ENCODE assay signal across 14 cellular contexts in genomic region chr6:69887026-69887425, GRCh38. TPM values are rescaled to one million over a fixed set of nuclear protein-coding genes. Genes with fewer than 3 reads are reported as not detected.
DNase-seq lines count a peak whose midpoint lies in the region; ATAC-seq and TF ChIP-seq lines count a peak whose summit lies in the region.
"Had no signal": no experiment of that assay in that cellular context is flagged by ENCODE, and none has a peak within 500 bp of the region (broad histone marks: within the 10 kb centered on the region; RNA-seq: fewer than 3 reads in every experiment).

No MANE protein-coding gene starts in this region.

- H3K4me1 ChIP-seq in OCI-LY3 (ENCODE audit: low read length): peaks cover 33% of the 10 kb centered on the region
- H3K4me1 ChIP-seq: uterus had no signal

- no peak overlapping the region for H2AFZ ChIP-seq in OCI-LY3 (ENCODE audit: low read depth, low read length)

- no peaks in the 10 kb centered on the region for H3K79me2 ChIP-seq in OCI-LY3 (ENCODE audit: low read length)

- H3K27me3 Mint-ChIP-seq in activated CD4-positive, alpha-beta T cell treated with anti-CD3 and anti-CD28 coated beads for 36 hours: peaks cover 8% of the 10 kb centered on the region
- H3K27me3 Mint-ChIP-seq in stimulated activated naive B cell treated with anti-CD40 and anti-IgM and Interleukin-4, amounts not matched to agents 10 μg/mL and 1 μg/mL and 100 μg/mL, for 72 hours: no peaks in the 10 kb centered on the region

- H3K27ac Mint-ChIP-seq in activated CD4-positive, alpha-beta T cell treated with anti-CD3 and anti-CD28 coated beads for 36 hours: no peak overlapping the region
- peak overlapping the region; percentile 93 for H3K27ac Mint-ChIP-seq in stimulated activated naive B cell treated with anti-CD40 and anti-IgM and Interleukin-4, amounts not matched to agents 10 μg/mL and 1 μg/mL and 100 μg/mL, for 72 hours

- peaks cover 23% of the 10 kb centered on the region for H3K36me3 ChIP-seq in OCI-LY3 (replicated peaks; ENCODE audit: low read depth, low read length)
- H3K36me3 ChIP-seq: uterus had no signal

- H3K27ac ChIP-seq in OCI-LY3 (ENCODE audit: low read length) (peak overlapping the region; percentile 20; the same call in 1 of the 2 replicates), substantia nigra (ENCODE audit: low read depth, low read length, poor library complexity, severe bottlenecking) (no peak overlapping the region)
- H3K27ac ChIP-seq: uterus had no signal

- no peaks in the 10 kb centered on the region for H3K36me3 Mint-ChIP-seq in activated CD4-positive, alpha-beta T cell treated with anti-CD3 and anti-CD28 coated beads for 36 hours (ENCODE audit: low read depth)
- H3K36me3 Mint-ChIP-seq in stimulated activated naive B cell treated with anti-CD40 and anti-IgM and Interleukin-4, amounts not matched to agents 10 μg/mL and 1 μg/mL and 100 μg/mL, for 72 hours: peaks cover 37 to 66% of the 10 kb centered on the region in 2 donors

- POLR2A ChIA-PET in activated CD4-positive, alpha-beta T cell treated with anti-CD3 and anti-CD28 coated beads for 36 hours (lab: Charles Lee): no interaction called here

- H3K4me2 ChIP-seq in OCI-LY3 (ENCODE audit: low read length): peak overlapping the region; percentile 1; the same call in 1 of the 2 replicates

- H3K27me3 ChIP-seq in OCI-LY3 (ENCODE audit: low read depth, low read length): no peaks in the 10 kb centered on the region
- H3K27me3 ChIP-seq: uterus had no signal

- H3K4me3 Mint-ChIP-seq in activated CD4-positive, alpha-beta T cell treated with anti-CD3 and anti-CD28 coated beads for 36 hours: no peak overlapping the region
- no peak overlapping the region for H3K4me3 Mint-ChIP-seq in stimulated activated naive B cell treated with anti-CD40 and anti-IgM and Interleukin-4, amounts not matched to agents 10 μg/mL and 1 μg/mL and 100 μg/mL, for 72 hours

- no peaks in the 10 kb centered on the region for H3K4me1 Mint-ChIP-seq in activated CD4-positive, alpha-beta T cell treated with anti-CD3 and anti-CD28 coated beads for 36 hours
- H3K4me1 Mint-ChIP-seq in stimulated activated naive B cell treated with anti-CD40 and anti-IgM and Interleukin-4, amounts not matched to agents 10 μg/mL and 1 μg/mL and 100 μg/mL, for 72 hours: peaks cover 25 to 74% of the 10 kb centered on the region in 2 donors

- no peak for DNase-seq in activated CD4-positive, alpha-beta T cell treated with anti-CD3 and anti-CD28 coated beads for 36 hours
- DNase-seq in activated CD4-positive, alpha-beta T cell treated with anti-CD3 and anti-CD28 coated beads for 4 hours: no peak
- DNase-seq in stimulated activated naive B cell treated with anti-CD40 and anti-IgM and Interleukin-4, amounts not matched to agents 10 μg/mL and 1 μg/mL and 100 μg/mL, for 72 hours: no peak
- DNase-seq in Right ventricle myocardium inferior (ENCODE audit: missing footprints) (no peak), GM03348 (ENCODE audit: low spot score) (no peak), substantia nigra (lab: John Stamatoyannopoulos, UW) (no peak)
- DNase-seq: ACHN, DMS153, NCI-H1417, posterior cingulate gyrus, uterus had no signal

- no peaks in the 10 kb centered on the region for H4K20me1 ChIP-seq in OCI-LY3 (ENCODE audit: insufficient read depth, low read length)

- intact Hi-C loops in activated CD4-positive, alpha-beta T cell treated with anti-CD3 and anti-CD28 coated beads for 36 hours (cut with DNase I, micrococcal nuclease): no loop called here
- intact Hi-C loops in Right ventricle myocardium inferior (cut with DNase I): no loop called here

- no peaks in the 10 kb centered on the region for H3K9me3 Mint-ChIP-seq in activated CD4-positive, alpha-beta T cell treated with anti-CD3 and anti-CD28 coated beads for 36 hours (ENCODE audit: low read depth)
- H3K9me3 Mint-ChIP-seq in stimulated activated naive B cell treated with anti-CD40 and anti-IgM and Interleukin-4, amounts not matched to agents 10 μg/mL and 1 μg/mL and 100 μg/mL, for 72 hours: peaks cover 6 to 8% of the 10 kb centered on the region in 2 donors

- H3K4me3 ChIP-seq in OCI-LY3 (ENCODE audit: low read length): no peak overlapping the region
- H3K4me3 ChIP-seq: uterus had no signal

- no peak for TF ChIP-seq CTCF in OCI-LY3 (IDR thresholded peaks at IDR 0.05; ENCODE audit: low read depth, low read length)

- no peak overlapping the region for H3K9ac ChIP-seq in OCI-LY3 (ENCODE audit: low read length)

- peak; percentile 42 for ATAC-seq in activated CD4-positive, alpha-beta T cell treated with anti-CD3 and anti-CD28 coated beads for 36 hours
- peak; percentile 49 for ATAC-seq in HG02623 (IDR thresholded peaks at IDR 0.05; ENCODE audit: unreplicated experiment)
- peak; percentile 92 to 97 for ATAC-seq in stimulated activated naive B cell treated with anti-CD40 and anti-IgM and Interleukin-4, amounts not matched to agents 10 μg/mL and 1 μg/mL and 100 μg/mL, for 72 hours (replicated peaks)
- ATAC-seq in Right ventricle myocardium inferior: no peak
- ATAC-seq: HepG2 had no signal

- peaks cover 8% of the 10 kb centered on the region; the same call in 1 of the 2 replicates for H3K9me3 ChIP-seq in OCI-LY3 (ENCODE audit: insufficient read depth, low read length)
- H3K9me3 ChIP-seq: uterus had no signal

- CTCF ChIA-PET in activated CD4-positive, alpha-beta T cell treated with anti-CD3 and anti-CD28 coated beads for 36 hours (lab: Charles Lee): no interaction called here

RNA-seq across cellular contexts. Expression of gene COL19A1, which starts 20.7 kb away (rescaled TPM):
- total RNA-seq in activated CD4-positive, alpha-beta T cell treated with anti-CD3 and anti-CD28 coated beads for 36 hours: not detected
- total RNA-seq in Right ventricle myocardium inferior: 1.2 TPM
- total RNA-seq: HepG2 had no signal
